In genomic region chr7:50069613-50070012, GRCh38 we compare ENCODE assay signal across 9 cellular contexts. TPM values are rescaled to one million over a fixed set of nuclear protein-coding genes. Genes with fewer than 3 reads are reported as not detected.
A peak's percentile ranks its signal among the peaks of the same experiment; 100 is the strongest.
DNase-seq lines count a peak whose midpoint lies in the region; ATAC-seq, FAIRE-seq and TF ChIP-seq lines count a peak whose summit lies in the region.
"Had no signal": no experiment of that assay in that cellular context is flagged by ENCODE, and none has a peak within 500 bp of the region (broad histone marks: within the 10 kb centered on the region; RNA-seq: fewer than 3 reads in every experiment).

No MANE protein-coding gene starts in this region.

- TF ChIP-seq CTCF in keratinocyte (optimal IDR thresholded peaks at IDR 0.05 in 1 of 3, IDR thresholded peaks at IDR 0.05 in 1 of 3, conservative IDR thresholded peaks at IDR 0.05 in 1 of 3; ENCODE audit: extremely low read depth in 1 of 3, insufficient read depth in 2 of 3, low read length in 3 of 3) (no peak), testis (IDR thresholded peaks at IDR 0.05) (no peak)

- H3K36me3 ChIP-seq in KOPT-K1 (ENCODE audit: insufficient read depth, low read length) (no peaks in the 10 kb centered on the region), keratinocyte (ENCODE audit: control insufficient read depth in 2 of 2, extremely low read depth in 1 of 2, insufficient read depth in 2 of 2, low read length in 2 of 2) (no peaks in the 10 kb centered on the region), testis (ENCODE audit: low read depth, missing control alignments) (no peaks in the 10 kb centered on the region)
- H3K36me3 ChIP-seq: SJCRH30 had no signal

- FAIRE-seq in keratinocyte (lab: Jason Lieb, UNC) = no peak

- no peaks in the 10 kb centered on the region for H4K20me1 ChIP-seq in keratinocyte (ENCODE audit: control insufficient read depth, extremely low read depth, insufficient read depth, low read length)

- H3K4me3 ChIP-seq in GM08714 (ENCODE audit: low read length) (peak overlapping the region; percentile 57; the same call in 1 of the 2 replicates), keratinocyte (ENCODE audit: control insufficient read depth in 2 of 3, extremely low read depth in 1 of 3, insufficient read depth in 2 of 3, low read depth in 1 of 3, low read length in 3 of 3) (peak overlapping the region; percentile 29 to 75 (median 68)), testis (peak overlapping the region; percentile 32 to 50)

- ATAC-seq in GM21529 (IDR thresholded peaks at IDR 0.05; ENCODE audit: unreplicated experiment) = peak; percentile 82

- H3K27ac ChIP-seq in KOPT-K1 (ENCODE audit: low read depth, low read length, poor library complexity, severe bottlenecking) (peak overlapping the region; percentile 73), keratinocyte (ENCODE audit: control insufficient read depth, insufficient read depth, low read length) (no peak overlapping the region), testis (no peak overlapping the region)
- H3K27ac ChIP-seq: SJCRH30 had no signal

- H3K9me3 ChIP-seq in KOPT-K1 (ENCODE audit: insufficient read depth, low read length, poor library complexity, severe bottlenecking) (peaks cover 30% of the 10 kb centered on the region), keratinocyte (ENCODE audit: control insufficient read depth, low read depth, low read length) (no peaks in the 10 kb centered on the region), testis (no peaks in the 10 kb centered on the region)
- H3K9me3 ChIP-seq: SJCRH30 had no signal

- intact Hi-C loops in testis (cut with DNase I; ENCODE audit: low total_unique reads) = no loop called here

- peak overlapping the region; percentile 86 for H2AFZ ChIP-seq in keratinocyte (ENCODE audit: control insufficient read depth, low read length)

- TF ChIP-seq POLR2A in testis (IDR thresholded peaks at IDR 0.05) = no peak

- H3K4me2 ChIP-seq in keratinocyte (ENCODE audit: control insufficient read depth, extremely low read depth, insufficient read depth, low read depth, low read length) = peak overlapping the region; percentile 91

- DNase-seq in activated naive CD4-positive, alpha-beta T cell treated with anti-CD3 and anti-CD28 coated beads, Interleukin-2, amount 50 U/mL, for 16 hours = peak; percentile 33
- DNase-seq in keratinocyte (ENCODE audit: low read depth, low spot score) (no peak), testis (no peak), T1000 (lab: John Stamatoyannopoulos, UW) (no peak), NCI-H128 (lab: John Stamatoyannopoulos, UW; ENCODE audit: unreplicated experiment) (no peak)

- no peaks in the 10 kb centered on the region for H3K79me2 ChIP-seq in keratinocyte (ENCODE audit: control insufficient read depth, insufficient read depth, low read length)

- peak overlapping the region; percentile 1 for H3K9ac ChIP-seq in keratinocyte (ENCODE audit: control insufficient read depth, extremely low read depth, insufficient read depth, low read length)

- H3K4me1 ChIP-seq in keratinocyte (ENCODE audit: control insufficient read depth, extremely low read depth, insufficient read depth, low read length) = peaks cover 13% of the 10 kb centered on the region
- H3K4me1 ChIP-seq in testis = no peaks in the 10 kb centered on the region
- H3K4me1 ChIP-seq: SJCRH30 had no signal

- H3K9me1 ChIP-seq in keratinocyte (ENCODE audit: control insufficient read depth, extremely low read depth, insufficient read depth, low read length) = no peaks in the 10 kb centered on the region

- WGBS in testis, 2 donors = 39 to 50% methylated on average over 8 of the region's 8 CpGs

- dilution Hi-C loops in keratinocyte (cut with MboI; ENCODE audit: extremely low pct_ligation_motif_present, low sequenced_read_pairs) = no loop called here

- H3K27me3 ChIP-seq in keratinocyte (ENCODE audit: control insufficient read depth, extremely low read depth, insufficient read depth, low read length) = no peaks in the 10 kb centered on the region
- H3K27me3 ChIP-seq in testis = no peaks in the 10 kb centered on the region
- H3K27me3 ChIP-seq: SJCRH30 had no signal

RNA-seq across cellular contexts. Expression of gene ZPBP, which starts 23.4 kb away (rescaled TPM):
- not detected in 3 replicates for polyA plus RNA-seq in keratinocyte
- polyA plus RNA-seq in keratinocyte (2011; ENCODE audit: low read depth) = not detected
- polyA plus RNA-seq in keratinocyte (2011; cell fraction: cytosol; rRNA removed) = not detected in 2 replicates
- polyA plus RNA-seq in keratinocyte (2011; cell fraction: nucleus; rRNA removed) = not detected in 2 replicates
- polyA plus RNA-seq in keratinocyte (2012; ENCODE audit: low replicate concordance) = not detected in 2 replicates
- polyA minus RNA-seq in keratinocyte = not detected in 3 replicates
- not detected for polyA minus RNA-seq in keratinocyte (2011; cell fraction: cytosol; rRNA and poly(A)+ RNA removed)
- not detected in 2 replicates for polyA minus RNA-seq in keratinocyte (2011; cell fraction: nucleus; rRNA and poly(A)+ RNA removed)
- 10 to 100 TPM; 67.0 to 92.2 TPM for total RNA-seq in testis
- 286 TPM for polyA plus RNA-seq in testis (ENCODE audit: insufficient read depth, low read depth, low replicate concordance)
- total RNA-seq: SJCRH30 had no signal

Comparison
In these comparisons a context has a peak if more than half of its experiments do, and no peak if none do; other contexts are left out.
1. RNA of gene ZPBP, which starts 23.4 kb away (polyA plus RNA-seq): 286 TPM in testis (single experiment); not detected in keratinocyte; every median in the first group is over 100 times any median in the second.
2. Peak in every context shown above with its lines, with median percentiles within 50 percentile points of each other: H3K4me3 ChIP-seq.